In the genomic region with DNA sequence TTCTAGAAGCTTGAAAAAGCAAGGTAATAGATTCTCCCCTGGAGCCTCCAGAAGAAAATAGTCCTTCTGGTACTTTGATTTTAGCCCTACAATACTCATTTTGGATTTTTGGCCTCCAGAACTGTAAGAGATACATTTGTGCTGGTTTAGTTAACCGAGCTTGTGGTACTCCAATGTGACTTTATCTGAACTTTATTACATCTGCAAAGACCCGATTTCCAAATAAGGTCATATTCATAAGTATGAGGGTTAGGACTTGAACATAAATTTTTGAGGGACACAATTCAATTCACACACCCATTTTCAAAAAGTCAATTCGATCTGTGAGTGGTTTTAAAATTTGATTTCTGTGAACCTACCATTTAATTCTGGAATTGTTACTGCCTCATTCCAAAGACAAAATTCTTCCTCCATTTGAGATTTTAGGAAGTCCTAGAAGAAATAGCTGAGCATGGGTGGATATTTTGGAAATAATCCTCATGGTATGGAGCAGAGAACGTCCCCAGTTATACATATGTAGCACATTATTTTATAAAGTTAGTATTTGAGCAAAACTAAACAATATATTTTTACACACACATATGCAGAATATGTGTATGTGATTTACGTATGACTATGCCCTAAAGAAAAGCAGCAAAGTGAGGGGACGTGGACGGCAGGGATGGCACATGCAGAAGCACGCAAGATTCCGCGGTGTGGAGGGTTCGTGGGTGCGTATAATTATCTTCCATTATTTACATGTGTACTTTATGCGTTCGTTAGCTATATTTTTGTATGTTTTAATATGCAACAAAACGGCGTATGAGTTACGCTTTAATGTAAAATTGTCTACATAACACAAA, we compare ENCODE assay signal across 8 cellular contexts. TPM values are rescaled to one million over a fixed set of nuclear protein-coding genes. Genes with fewer than 3 reads are reported as not detected.
DNase-seq lines count a peak whose midpoint lies in the region; ATAC-seq, FAIRE-seq and TF ChIP-seq lines count a peak whose summit lies in the region.

No MANE protein-coding gene starts in this region.

- peak overlapping the region; percentile 87 for H3K4me3 ChIP-seq in HL-60 (replicated peaks; ENCODE audit: insufficient read depth, low read length)
- H3K4me3 ChIP-seq in WI38 (ENCODE audit: low read depth, low read length) = peak overlapping the region; percentile 95
- peak overlapping the region; percentile 96 for H3K4me3 ChIP-seq in skeletal muscle cell (ENCODE audit: low read depth, low read length)

- H3K27me3 Mint-ChIP-seq in glutamatergic neuron (ENCODE audit: unreplicated experiment) = no peaks in the 10 kb centered on the region

- ATAC-seq in GM18502 (IDR thresholded peaks at IDR 0.05; ENCODE audit: poor library complexity, unreplicated experiment) (no peak), HG02870 (IDR thresholded peaks at IDR 0.05; ENCODE audit: unreplicated experiment) (no peak), HG03108 (IDR thresholded peaks at IDR 0.05; ENCODE audit: unreplicated experiment) (no peak)

- no peak for TF ChIP-seq CTCF in HL-60 (IDR thresholded peaks at IDR 0.05; ENCODE audit: insufficient read depth, low read length)
- no peak for TF ChIP-seq CTCF in WI38 (IDR thresholded peaks at IDR 0.05; ENCODE audit: low read depth, low read length)
- no peak for TF ChIP-seq CTCF in glutamatergic neuron (IDR thresholded peaks at IDR 0.05; ENCODE audit: partially characterized antibody, unreplicated experiment)

- DNase-seq in HL-60 (ENCODE audit: low read depth in 1 of 2, low spot score in 1 of 2) (no peak), glutamatergic neuron (no peak), skeletal muscle cell (ENCODE audit: low read depth) (no peak), H54 (ENCODE audit: insufficient read length, low spot score) (no peak)

- H3K27ac ChIP-seq in HL-60 (replicated peaks) = peak overlapping the region; percentile 91

- H3K9me3 Mint-ChIP-seq in glutamatergic neuron (ENCODE audit: unreplicated experiment) = peaks cover 11% of the 10 kb centered on the region

- no peaks in the 10 kb centered on the region for H3K27me3 ChIP-seq in HL-60 (ENCODE audit: insufficient read depth, poor library complexity, severe bottlenecking)

- peak overlapping the region; percentile 92 for H3K27ac Mint-ChIP-seq in glutamatergic neuron (ENCODE audit: unreplicated experiment)

- no peak for TF ChIP-seq POLR2A in H54 (IDR thresholded peaks at IDR 0.05; ENCODE audit: low read depth, low read length)

- H3K36me3 Mint-ChIP-seq in glutamatergic neuron (ENCODE audit: unreplicated experiment) = no peaks in the 10 kb centered on the region

- peak overlapping the region; percentile 96 for H3K4me3 Mint-ChIP-seq in glutamatergic neuron (ENCODE audit: unreplicated experiment)

- FAIRE-seq in H54 (lab: Jason Lieb, UNC) = no peak

- H3K4me1 Mint-ChIP-seq in glutamatergic neuron (ENCODE audit: low read depth, unreplicated experiment) = peaks cover 4% of the 10 kb centered on the region

RNA-seq across cellular contexts. Expression of gene NUP35, which starts 0.9 kb away (rescaled TPM):
- total RNA-seq in glutamatergic neuron (ENCODE audit: unreplicated experiment) = 8.6 TPM

RNA-seq across cellular contexts. Expression of gene DUSP19, which starts 44.8 kb away (rescaled TPM):
- 1.6 TPM for total RNA-seq in glutamatergic neuron (ENCODE audit: unreplicated experiment)
